Comparison of ENCODE assay signal across 8 cellular contexts in genomic region chr18:20950827-20951226, GRCh38.
DNase-seq lines count a peak whose midpoint lies in the region; ATAC-seq, FAIRE-seq and TF ChIP-seq lines count a peak whose summit lies in the region.
"Not testable (repeated sequence)": the region's sequence is repeated elsewhere in the genome, so short reads cannot be mapped to it uniquely, and the experiment has no call there.

No MANE protein-coding gene starts in this region.

- CTCF ChIA-PET in OCI-LY7 (lab: Charles Lee; ENCODE audit: unreplicated experiment); activated naive CD4-positive, alpha-beta T cell treated with anti-CD3 and anti-CD28 coated beads for 36 hours (lab: Charles Lee): not testable (repeated sequence)

- H3K9me2 ChIP-seq in OCI-LY7 (ENCODE audit: insufficient read depth, low read length) = not testable (repeated sequence)

- H3K4me3 ChIP-seq in OCI-LY7 (ENCODE audit: low read depth, low read length, poor library complexity, severe bottlenecking) = not testable (repeated sequence)

- H4K20me1 ChIP-seq in OCI-LY7 (ENCODE audit: insufficient read depth, low read length) = not testable (repeated sequence)

- TSS peak; percentile 77 for BruUV-seq in OCI-LY7 (replicated peaks; lab: Mats Ljungman, UMichigan)

- H3K9me3 ChIP-seq in OCI-LY7 (ENCODE audit: low read length) = not testable (repeated sequence)

- not testable (repeated sequence) for H3K4me3 Mint-ChIP-seq in activated naive CD4-positive, alpha-beta T cell treated with anti-CD3 and anti-CD28 coated beads for 36 hours; chondrocyte (ENCODE audit: unreplicated experiment); stimulated activated naive CD8-positive, alpha-beta T cell treated with anti-CD3 and anti-CD28 coated beads, Interleukin-15, amount 100 ng/mL, for 72 hours

- intact Hi-C loops in OCI-LY7 (cut with micrococcal nuclease; ENCODE audit: unreplicated experiment); activated naive CD4-positive, alpha-beta T cell treated with anti-CD3 and anti-CD28 coated beads for 36 hours (cut with micrococcal nuclease): not testable (repeated sequence)

- not testable (repeated sequence) for H3K27me3 Mint-ChIP-seq in activated naive CD4-positive, alpha-beta T cell treated with anti-CD3 and anti-CD28 coated beads for 36 hours (ENCODE audit: low read depth); chondrocyte (ENCODE audit: low read depth); stimulated activated naive CD8-positive, alpha-beta T cell treated with anti-CD3 and anti-CD28 coated beads, Interleukin-15, amount 100 ng/mL, for 72 hours

- ATAC-seq in HG02610 (IDR thresholded peaks at IDR 0.05; ENCODE audit: unreplicated experiment) = peak; percentile 61
- ATAC-seq in HG03064 (IDR thresholded peaks at IDR 0.05; ENCODE audit: low read depth, unreplicated experiment) = peak; percentile 65
- peak; percentile 59 for ATAC-seq in stimulated activated naive CD8-positive, alpha-beta T cell treated with anti-CD3 and anti-CD28 coated beads, Interleukin-15, amount 100 ng/mL, for 72 hours

- H3K4me2 ChIP-seq in OCI-LY7 (ENCODE audit: low read length) = not testable (repeated sequence)

- POLR2A ChIA-PET in OCI-LY7 (lab: Charles Lee) = not testable (repeated sequence)

- H3K27ac ChIP-seq in OCI-LY7 (ENCODE audit: low read depth, low read length, poor library complexity, severe bottlenecking) = not testable (repeated sequence)

- not testable (repeated sequence) for DNase-seq in GM18507 (ENCODE audit: extremely low spot score, insufficient read length, low read depth); GM19239 (ENCODE audit: insufficient read length, low spot score); OCI-LY7 (ENCODE audit: low spot score); activated naive CD4-positive, alpha-beta T cell treated with anti-CD3 and anti-CD28 coated beads for 36 hours; chondrocyte (ENCODE audit: low spot score); stimulated activated naive CD8-positive, alpha-beta T cell treated with anti-CD3 and anti-CD28 coated beads, Interleukin-15, amount 100 ng/mL, for 72 hours

- H3K36me3 Mint-ChIP-seq in activated naive CD4-positive, alpha-beta T cell treated with anti-CD3 and anti-CD28 coated beads for 36 hours (ENCODE audit: low read depth); chondrocyte (ENCODE audit: low read depth): not testable (repeated sequence)

- H3K4me1 Mint-ChIP-seq in activated naive CD4-positive, alpha-beta T cell treated with anti-CD3 and anti-CD28 coated beads for 36 hours (ENCODE audit: low read depth); chondrocyte (ENCODE audit: low read depth): not testable (repeated sequence)
- H3K4me1 Mint-ChIP-seq in stimulated activated naive CD8-positive, alpha-beta T cell treated with anti-CD3 and anti-CD28 coated beads, Interleukin-15, amount 100 ng/mL, for 72 hours = peaks cover 13% of the 10 kb centered on the region

- H2AFZ ChIP-seq in OCI-LY7 (ENCODE audit: low read length) = not testable (repeated sequence)

- H3K27ac Mint-ChIP-seq in activated naive CD4-positive, alpha-beta T cell treated with anti-CD3 and anti-CD28 coated beads for 36 hours = peak overlapping the region; percentile 8
- peak overlapping the region; percentile 17 for H3K27ac Mint-ChIP-seq in chondrocyte (ENCODE audit: unreplicated experiment)
- peak overlapping the region in 1 of 2 donors; percentile 82 for H3K27ac Mint-ChIP-seq in stimulated activated naive CD8-positive, alpha-beta T cell treated with anti-CD3 and anti-CD28 coated beads, Interleukin-15, amount 100 ng/mL, for 72 hours

- FAIRE-seq in GM18507 (lab: Jason Lieb, UNC) (peak; percentile 15), GM19239 (lab: Jason Lieb, UNC) (peak; percentile 40)

- H3K36me3 ChIP-seq in OCI-LY7 (ENCODE audit: insufficient read depth, low read length) = not testable (repeated sequence)

- not testable (repeated sequence) for TF ChIP-seq CTCF in OCI-LY7 (conservative IDR thresholded peaks at IDR 0.05; ENCODE audit: low read length); chondrocyte (IDR thresholded peaks at IDR 0.05)

- H3K9me3 Mint-ChIP-seq in activated naive CD4-positive, alpha-beta T cell treated with anti-CD3 and anti-CD28 coated beads for 36 hours; chondrocyte (ENCODE audit: low read depth); stimulated activated naive CD8-positive, alpha-beta T cell treated with anti-CD3 and anti-CD28 coated beads, Interleukin-15, amount 100 ng/mL, for 72 hours: not testable (repeated sequence)

- not testable (repeated sequence) for H3K4me1 ChIP-seq in OCI-LY7 (ENCODE audit: insufficient read depth, low read length, poor library complexity, severe bottlenecking)

- H3K79me2 ChIP-seq in OCI-LY7 (ENCODE audit: insufficient read depth, low read depth, low read length) = not testable (repeated sequence)
